ENCODE assay signal across 1 cellular context in genomic region chr11:128622137-128622523, GRCh38.
TF ChIP-seq lines count a peak whose summit lies in the region.

No MANE protein-coding gene starts in this region.

TF ChIP-seq in H1, 55 proteins besides CTCF, POLR2A, EP300 and RAD21:
- TF ChIP-seq CHD1 (IDR thresholded peaks at IDR 0.05; ENCODE audit: low read depth, low read length): no peak
- TF ChIP-seq SIRT6 (IDR thresholded peaks at IDR 0.05; ENCODE audit: low read length): no peak
- TF ChIP-seq RNF2 (IDR thresholded peaks at IDR 0.05; ENCODE audit: borderline replicate concordance, low read depth, low read length, missing control alignments, poor library complexity, severe bottlenecking): no peak
- TF ChIP-seq CBX8 (IDR thresholded peaks at IDR 0.05; ENCODE audit: borderline replicate concordance, low read depth, low read length): no peak
- TF ChIP-seq KDM5A (IDR thresholded peaks at IDR 0.05; ENCODE audit: low read length): no peak
- no peak for TF ChIP-seq KDM4A (IDR thresholded peaks at IDR 0.05; ENCODE audit: low read depth, low read length, severe bottlenecking)
- TF ChIP-seq USF2 (IDR thresholded peaks at IDR 0.05; ENCODE audit: low read length): no peak
- no peak for TF ChIP-seq SRF (IDR thresholded peaks at IDR 0.05; ENCODE audit: low read depth, low read length)
- no peak for TF ChIP-seq KDM1A (IDR thresholded peaks at IDR 0.05; ENCODE audit: borderline replicate concordance, low read length)
- no peak for TF ChIP-seq ASH2L (IDR thresholded peaks at IDR 0.05; ENCODE audit: low read length)
TF ChIP-seq in H1: peak in this region for 0.
